ENCODE assay signal across 8 cellular contexts in the genomic region with DNA sequence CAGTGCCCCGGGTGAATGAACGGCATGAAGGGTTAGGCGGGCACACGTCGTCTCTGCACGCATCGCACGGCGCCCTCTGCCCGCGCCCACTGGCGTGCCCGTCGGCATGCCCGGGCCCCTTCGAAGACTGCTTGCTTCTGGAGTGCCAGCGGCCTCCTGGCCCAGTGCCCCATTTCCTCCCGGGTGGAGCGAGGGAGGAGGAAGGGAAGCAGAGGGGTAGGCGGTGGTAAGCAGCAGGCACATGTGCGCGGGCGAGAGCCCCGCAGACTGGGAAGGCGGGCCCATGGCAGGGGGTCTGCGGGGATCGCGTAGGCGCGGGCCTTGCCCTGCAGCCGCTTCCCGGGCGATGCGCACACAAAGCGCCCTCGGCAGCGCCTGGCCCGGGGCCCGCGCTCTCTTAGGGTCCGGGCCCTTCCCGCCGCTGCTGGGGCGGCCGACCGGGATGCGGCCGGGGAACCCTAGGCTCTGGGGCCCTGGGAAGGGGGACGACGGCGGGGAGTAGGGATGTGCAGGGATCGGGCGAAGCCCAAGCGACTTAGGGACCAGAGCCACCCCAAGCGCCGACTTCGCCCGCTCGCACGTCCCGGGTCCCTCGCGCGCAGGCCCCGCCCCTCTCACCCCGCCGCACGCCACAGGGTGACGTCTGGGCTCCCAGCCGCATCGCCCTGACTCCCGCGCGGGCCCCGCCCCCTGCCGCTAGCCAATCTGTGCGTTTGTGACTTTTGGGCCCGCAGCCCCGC. TPM values are rescaled to one million over a fixed set of nuclear protein-coding genes. Genes with fewer than 3 reads are reported as not detected.
DNase-seq lines count a peak whose midpoint lies in the region; ATAC-seq and TF ChIP-seq lines count a peak whose summit lies in the region.

No MANE protein-coding gene starts in this region.

- H3K27me3 Mint-ChIP-seq in activated naive CD8-positive, alpha-beta T cell treated with anti-CD3 and anti-CD28 coated beads for 36 hours: no peaks in the 10 kb centered on the region

- DNase-seq in NCI-H1105 (lab: John Stamatoyannopoulos, UW): peak; percentile 53
- DNase-seq in activated naive CD8-positive, alpha-beta T cell treated with anti-CD3 and anti-CD28 coated beads for 36 hours: peak; percentile 40
- DNase-seq in heart left ventricle: peak; percentile 55 to 73 (median 64)
- DNase-seq in psoas muscle: peak; percentile 67 to 76
- no peak for DNase-seq in NCI-H510A treated with DMSO at 0.1 percent for 48 hours (lab: John Stamatoyannopoulos, UW)
- no peak for DNase-seq in amniotic stem cell (lab: John Stamatoyannopoulos, UW)

- peaks cover 13% of the 10 kb centered on the region for H3K36me3 Mint-ChIP-seq in activated naive CD8-positive, alpha-beta T cell treated with anti-CD3 and anti-CD28 coated beads for 36 hours

- H3K9ac ChIP-seq in ES-I3 (ENCODE audit: low read depth, low read length): peak overlapping the region; percentile 62

- H3K4me3 ChIP-seq in heart left ventricle (peak overlapping the region in 11 of 12 donors; percentile 35 to 62 (median 56)), psoas muscle (peak overlapping the region; percentile 64)

- H3K9me3 Mint-ChIP-seq in activated naive CD8-positive, alpha-beta T cell treated with anti-CD3 and anti-CD28 coated beads for 36 hours: no peaks in the 10 kb centered on the region

- H3K4me1 Mint-ChIP-seq in activated naive CD8-positive, alpha-beta T cell treated with anti-CD3 and anti-CD28 coated beads for 36 hours: peaks cover 11% of the 10 kb centered on the region

- no peaks in the 10 kb centered on the region for H3K9me3 ChIP-seq in ES-I3 (ENCODE audit: control insufficient read depth, insufficient read depth, low read length)
- H3K9me3 ChIP-seq in heart left ventricle: peaks cover 0 to 8% (median 0%) of the 10 kb centered on the region in 12 donors
- no peaks in the 10 kb centered on the region for H3K9me3 ChIP-seq in psoas muscle

- intact Hi-C loops in heart left ventricle (cut with DNase I): loop anchor here in 2 of 10 donors (5.0 to 10.0 kb wide), 2 partner anchors 57 to 149 kb away; a partner anchor contains a TSS
- intact Hi-C loops in psoas muscle (cut with DNase I): no loop called here

- peak in 1 of 2 donors; percentile 75 for TF ChIP-seq POLR2A in heart left ventricle (IDR thresholded peaks at IDR 0.05)

- TF ChIP-seq CTCF in heart left ventricle (IDR thresholded peaks at IDR 0.05) (no peak), psoas muscle (IDR thresholded peaks at IDR 0.05) (no peak)

- H3K36me3 ChIP-seq in ES-I3 (ENCODE audit: insufficient read depth, low read length) (peaks cover 7% of the 10 kb centered on the region), heart left ventricle (peaks cover 0 to 18% (median 5%) of the 10 kb centered on the region in 9 donors), psoas muscle (ENCODE audit: insufficient read depth in 1 of 2, low read depth in 1 of 2) (peaks cover 0 to 5% of the 10 kb centered on the region in 2 donors)

- ATAC-seq in GM21723 (IDR thresholded peaks at IDR 0.05; ENCODE audit: unreplicated experiment) (peak; percentile 3), heart left ventricle (peak in 2 of 4 donors; percentile 3 to 7), psoas muscle (peak; percentile 0 to 4 (median 2))

- 1 to 59% (median 14%) methylated on average over 57 to 79 of the region's 79 CpGs for WGBS in heart left ventricle, 4 donors
- 0 to 42% (median 1%) methylated on average over 21 to 79 of the region's 79 CpGs for WGBS in psoas muscle, 3 donors

- peak overlapping the region; percentile 90 for H3K27ac Mint-ChIP-seq in activated naive CD8-positive, alpha-beta T cell treated with anti-CD3 and anti-CD28 coated beads for 36 hours

- H3K4me1 ChIP-seq in ES-I3 (ENCODE audit: insufficient read depth, low read length) (peaks cover 12% of the 10 kb centered on the region), heart left ventricle (peaks cover 0 to 35% (median 17%) of the 10 kb centered on the region in 12 donors), psoas muscle (peaks cover 5% of the 10 kb centered on the region)

- H3K27ac ChIP-seq in heart left ventricle (peak overlapping the region; percentile 86 to 97 (median 92)), psoas muscle (peak overlapping the region; percentile 88)

- H3K27me3 ChIP-seq in heart left ventricle (no peaks in the 10 kb centered on the region), psoas muscle (ENCODE audit: insufficient read depth in 3 of 3, low read length in 2 of 3) (no peaks in the 10 kb centered on the region)

- peak overlapping the region; percentile 75 for H3K4me3 Mint-ChIP-seq in activated naive CD8-positive, alpha-beta T cell treated with anti-CD3 and anti-CD28 coated beads for 36 hours

RNA-seq across cellular contexts. Expression of a gene that starts 0.9 kb away (rescaled TPM):
- 100 to 1,000 TPM; 110 to 112 TPM for total RNA-seq in activated naive CD8-positive, alpha-beta T cell treated with anti-CD3 and anti-CD28 coated beads for 36 hours
- total RNA-seq in heart left ventricle (10 to 100 TPM; 37.6 to 76.8 (median 52.8) TPM), psoas muscle (10 to 100 TPM; 61.1 to 78.2 (median 66.5) TPM)
- polyA plus RNA-seq in heart left ventricle (100 to 1,000 TPM in 1 of 2 donors, 10 to 100 TPM in 1; 71.9 to 152 TPM), psoas muscle (100 to 1,000 TPM in 1 of 3 donors, 10 to 100 TPM in 2; 91.6 to 101 (median 94.9) TPM)

RNA-seq across cellular contexts. Expression of a gene that starts 3.8 kb away (rescaled TPM):
- total RNA-seq in activated naive CD8-positive, alpha-beta T cell treated with anti-CD3 and anti-CD28 coated beads for 36 hours: 100 to 1,000 TPM; 694 to 696 TPM
- total RNA-seq in heart left ventricle (100 to 1,000 TPM; 155 to 465 (median 234) TPM), psoas muscle (10 to 100 TPM; 66.9 to 92.5 (median 76.4) TPM)
- polyA plus RNA-seq in heart left ventricle (100 to 1,000 TPM; 226 to 274 TPM), psoas muscle (100 to 1,000 TPM in 1 of 3 donors, 10 to 100 TPM in 2; 45.7 to 106 (median 56.0) TPM)

RNA-seq across cellular contexts. Expression of a gene that starts 19.9 kb away (rescaled TPM):
- total RNA-seq in activated naive CD8-positive, alpha-beta T cell treated with anti-CD3 and anti-CD28 coated beads for 36 hours: 1,000 to 10,000 TPM; 2,967 to 3,168 TPM
- 1,000 to 10,000 TPM; 1,381 to 3,072 (median 2,052) TPM for total RNA-seq in heart left ventricle
- polyA plus RNA-seq in heart left ventricle: 1,000 to 10,000 TPM; 2,362 to 5,995 TPM
- total RNA-seq in psoas muscle: 1,000 to 10,000 TPM; 1,403 to 2,633 (median 2,325) TPM
- 1,000 to 10,000 TPM; 4,938 to 5,433 (median 5,248) TPM for polyA plus RNA-seq in psoas muscle

RNA-seq across cellular contexts. Expression of a gene that starts 30.8 kb away (rescaled TPM):
- total RNA-seq in activated naive CD8-positive, alpha-beta T cell treated with anti-CD3 and anti-CD28 coated beads for 36 hours: 10 to 100 TPM; 12.4 to 12.7 TPM
- total RNA-seq in heart left ventricle: 100 to 1,000 TPM in 2 of 9 donors, 10 to 100 TPM in 7; 26.7 to 117 (median 43.8) TPM
- 10 to 100 TPM; 27.7 to 57.1 TPM for polyA plus RNA-seq in heart left ventricle
- total RNA-seq in psoas muscle: 100 to 1,000 TPM in 2 of 4 donors, 10 to 100 TPM in 2; 72.6 to 149 (median 111) TPM
- polyA plus RNA-seq in psoas muscle: 10 to 100 TPM; 42.2 to 75.1 (median 71.1) TPM

RNA-seq across cellular contexts. Expression of a gene that starts 33.1 kb away (rescaled TPM):
- total RNA-seq in activated naive CD8-positive, alpha-beta T cell treated with anti-CD3 and anti-CD28 coated beads for 36 hours: 10 to 100 TPM; 35.1 to 35.8 TPM
- total RNA-seq in heart left ventricle: 10 to 100 TPM; 29.1 to 38.6 (median 34.5) TPM
- 10 to 100 TPM; 27.2 to 51.1 TPM for polyA plus RNA-seq in heart left ventricle
- total RNA-seq in psoas muscle: 10 to 100 TPM; 17.7 to 25.5 (median 23.6) TPM
- 10 to 100 TPM; 19.2 to 21.8 (median 20.7) TPM for polyA plus RNA-seq in psoas muscle

Comparison
In these comparisons a context has a peak if more than half of its experiments do, and no peak if none do; other contexts are left out.
1. DNase-seq: peak in NCI-H1105 (single experiment), activated naive CD8-positive, alpha-beta T cell treated with anti-CD3 and anti-CD28 coated beads for 36 hours (single experiment), heart left ventricle (5 of 5) and psoas muscle (2 of 2); none in NCI-H510A treated with DMSO at 0.1 percent for 48 hours (single experiment) and amniotic stem cell (single experiment).